9 cellular contexts compared by ENCODE assay signal in the genomic region with DNA sequence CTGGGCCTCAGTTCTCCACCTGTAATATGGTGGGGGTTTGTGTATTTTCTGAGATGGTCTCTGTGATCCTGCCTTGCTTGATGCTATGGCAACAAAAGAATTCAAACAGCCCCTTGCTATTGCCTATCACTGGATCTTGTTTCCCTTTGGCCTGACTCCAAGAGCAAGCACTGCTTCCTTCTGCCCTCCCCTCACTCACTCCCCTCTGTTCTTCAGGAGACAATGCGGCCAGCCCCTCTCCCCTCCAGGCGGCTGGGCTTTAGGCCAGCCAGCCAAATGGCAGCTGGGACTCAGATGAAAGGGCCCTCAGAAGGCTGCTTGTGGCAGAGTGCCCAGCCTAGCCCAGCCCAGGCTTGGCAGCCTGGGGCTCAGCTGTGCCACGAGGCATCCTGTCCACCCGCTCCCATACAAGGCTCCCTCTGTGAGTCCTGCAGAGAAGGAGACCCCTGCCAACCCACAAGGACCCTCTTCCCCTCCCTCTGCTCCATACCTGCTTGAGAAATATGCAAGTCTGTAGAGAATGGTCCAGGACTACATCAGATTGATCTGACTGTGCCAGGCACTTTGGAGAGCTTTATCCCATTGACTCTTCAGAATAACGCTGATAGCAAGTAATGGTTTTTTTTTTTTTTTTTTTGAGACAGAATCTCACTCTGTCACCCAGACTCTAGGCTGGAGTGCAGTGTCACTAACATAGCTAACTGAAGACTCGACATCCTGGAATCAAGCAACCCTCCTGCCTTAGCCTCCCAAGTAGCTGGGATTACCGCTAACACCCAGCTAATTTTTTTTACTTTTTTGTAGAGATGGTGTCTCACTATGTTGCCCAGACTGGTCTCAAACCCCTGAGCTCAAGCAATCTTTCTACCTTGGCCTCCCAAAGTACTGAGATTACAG. TPM values are rescaled to one million over a fixed set of nuclear protein-coding genes. Genes with fewer than 3 reads are reported as not detected.
DNase-seq lines count a peak whose midpoint lies in the region; ATAC-seq, FAIRE-seq and TF ChIP-seq lines count a peak whose summit lies in the region.
"Had no signal": no experiment of that assay in that cellular context is flagged by ENCODE, and none has a peak within 500 bp of the region (broad histone marks: within the 10 kb centered on the region; RNA-seq: fewer than 3 reads in every experiment).

No MANE protein-coding gene starts in this region.

- no peak for TF ChIP-seq CTCF in body of pancreas (IDR thresholded peaks at IDR 0.05)
- TF ChIP-seq CTCF in HepG2 (CRISPR knock-in tag; IDR thresholded peaks at IDR 0.05): no peak
- TF ChIP-seq CTCF in CD8-positive, alpha-beta T cell (IDR thresholded peaks at IDR 0.05): no peak

- DNase-seq in CMK (ENCODE audit: low read depth) (peak; percentile 30), NCI-H2081 (lab: John Stamatoyannopoulos, UW) (peak; percentile 99), body of pancreas (peak; percentile 84 to 91 (median 88)), HepG2 (ENCODE audit: low spot score) (peak; percentile 55)
- no peak for DNase-seq in CD8-positive, alpha-beta T cell
- no peak for DNase-seq in stimulated activated CD4-positive, alpha-beta T cell treated with anti-CD3 and anti-CD28 coated beads, Interleukin-2, amount 100 ng/mL, for 48 hours

- H3K4me3 Mint-ChIP-seq in CD8-positive, alpha-beta T cell: no peak overlapping the region

- H3K9me3 ChIP-seq in body of pancreas: no peaks in the 10 kb centered on the region
- no peaks in the 10 kb centered on the region for H3K9me3 ChIP-seq in HepG2 (ENCODE audit: low read length)
- no peaks in the 10 kb centered on the region for H3K9me3 ChIP-seq in CD8-positive, alpha-beta T cell (ENCODE audit: low read length)

- peak overlapping the region; percentile 3 to 76 (median 59) for H3K27ac ChIP-seq in body of pancreas
- no peak overlapping the region for H3K27ac ChIP-seq in HepG2 (ENCODE audit: extremely low read length, insufficient read depth, low read length)
- no peak overlapping the region for H3K27ac ChIP-seq in CD8-positive, alpha-beta T cell (ENCODE audit: low read depth, low read length)

- H3K27me3 ChIP-seq in body of pancreas (no peaks in the 10 kb centered on the region), HepG2 (ENCODE audit: control insufficient read depth in 1 of 2, insufficient read depth in 2 of 2, low read length in 2 of 2) (no peaks in the 10 kb centered on the region)
- H3K27me3 ChIP-seq in CD8-positive, alpha-beta T cell (ENCODE audit: insufficient read depth, low read length): no peaks in the 10 kb centered on the region

- in situ Hi-C loops in HepG2 (cut with HindIII; ENCODE audit: extremely low pct_ligation_motif_present, low pct_unique_long_range_greater_than_20kb): no loop called here

- no peaks in the 10 kb centered on the region for H3K79me2 ChIP-seq in HepG2 (ENCODE audit: insufficient read depth, low read length)

- H3K36me3 ChIP-seq in body of pancreas (replicated peaks in 1 of 2; ENCODE audit: insufficient read depth in 1 of 2, low read depth in 2 of 2) (no peaks in the 10 kb centered on the region), HepG2 (replicated peaks in 1 of 2; ENCODE audit: control insufficient read depth in 1 of 2, insufficient read depth in 2 of 2, low read length in 2 of 2) (no peaks in the 10 kb centered on the region)
- no peaks in the 10 kb centered on the region for H3K36me3 ChIP-seq in CD8-positive, alpha-beta T cell (ENCODE audit: insufficient read depth, low read length)

- H3K4me1 ChIP-seq in body of pancreas (peaks cover 46% of the 10 kb centered on the region), HepG2 (ENCODE audit: insufficient read depth, low read length) (peaks cover 75% of the 10 kb centered on the region)
- no peaks in the 10 kb centered on the region for H3K4me1 ChIP-seq in CD8-positive, alpha-beta T cell (ENCODE audit: insufficient read depth, low read length)

- TF ChIP-seq EP300 in HepG2 (IDR thresholded peaks at IDR 0.05; ENCODE audit: low read depth in 2 of 2, low read length in 2 of 2) (no peak), HepG2 (CRISPR knock-in tag; IDR thresholded peaks at IDR 0.05; ENCODE audit: borderline replicate concordance) (no peak)

- no peaks in the 10 kb centered on the region for H3K27me3 Mint-ChIP-seq in CD8-positive, alpha-beta T cell (ENCODE audit: low read depth)

- H3K9me3 Mint-ChIP-seq in CD8-positive, alpha-beta T cell: no peaks in the 10 kb centered on the region

- H3K4me2 ChIP-seq in HepG2 (ENCODE audit: low read depth, low read length): peak overlapping the region; percentile 74

- no peaks in the 10 kb centered on the region for H4K20me1 ChIP-seq in HepG2 (ENCODE audit: insufficient read depth, low read length)

- WGBS in body of pancreas, 2 donors: 18 to 27% methylated on average over 4 to 7 of the region's 7 CpGs
- WGBS in HepG2 (ENCODE audit: low lambda C conversion rate): 29% methylated on average over 6 of the region's 7 CpGs

- POLR2A ChIA-PET in HepG2 (lab: Yijun Ruan, JAX): interaction anchor here (0.7 to 1.4 kb wide), 3 partner anchors 21 to 36 kb away, joined by 3 to 6 read pairs (median 3); a partner anchor contains a TSS
- POLR2A ChIA-PET in CD8-positive, alpha-beta T cell (lab: Charles Lee): no interaction called here

- CTCF ChIA-PET in HepG2 (lab: Yijun Ruan, JAX; ENCODE audit: low intra/inter-chr PET ratio, low total read pairs): no interaction called here
- CTCF ChIA-PET in CD8-positive, alpha-beta T cell (lab: Charles Lee): interaction anchor here (0.7 to 0.8 kb wide), 3 partner anchors 15 to 1711 kb away, joined by 3 to 4 read pairs (median 3); no protein-coding TSS in a partner anchor

- ATAC-seq in body of pancreas (peak; percentile 95), HepG2 (peak; percentile 36), GM18517 (IDR thresholded peaks at IDR 0.05; ENCODE audit: unreplicated experiment) (no peak), HG03460 (IDR thresholded peaks at IDR 0.05; ENCODE audit: unreplicated experiment) (no peak)
- ATAC-seq in CD8-positive, alpha-beta T cell: no peak

- H3K36me3 Mint-ChIP-seq in CD8-positive, alpha-beta T cell: no peaks in the 10 kb centered on the region

- intact Hi-C loops in body of pancreas (cut with DNase I): no loop called here
- intact Hi-C loops in HepG2 (cut with micrococcal nuclease; ENCODE audit: unreplicated experiment): no loop called here
- intact Hi-C loops in CD8-positive, alpha-beta T cell (cut with DNase I, micrococcal nuclease): no loop called here

- TF ChIP-seq POLR2A in body of pancreas (IDR thresholded peaks at IDR 0.05) (no peak), HepG2 (IDR thresholded peaks at IDR 0.05; ENCODE audit: insufficient read depth in 1 of 2, low read depth in 2 of 2, low read length in 2 of 2) (no peak)

- H3K9ac ChIP-seq in HepG2 (ENCODE audit: insufficient read depth, low read depth, low read length): peak overlapping the region; percentile 41

- TF ChIP-seq RAD21 in HepG2 (CRISPR knock-in tag; IDR thresholded peaks at IDR 0.05): no peak

- no peak for FAIRE-seq in HepG2 (lab: Jason Lieb, UNC)
- FAIRE-seq: G401.6 had no signal

- BruUV-seq in HepG2 (replicated peaks; lab: Mats Ljungman, UMichigan): no TSS peak

- peak overlapping the region; percentile 28 for H2AFZ ChIP-seq in HepG2 (ENCODE audit: low read length)

- no peaks in the 10 kb centered on the region for H3K4me1 Mint-ChIP-seq in CD8-positive, alpha-beta T cell (ENCODE audit: low read depth)

- no peak overlapping the region for H3K27ac Mint-ChIP-seq in CD8-positive, alpha-beta T cell

- H3K4me3 ChIP-seq in body of pancreas (no peak overlapping the region), HepG2 (replicated peaks in 1 of 3; ENCODE audit: insufficient read depth in 1 of 3, low read depth in 2 of 3, low read length in 3 of 3) (peak overlapping the region in 2 of 3 experiments; percentile 28 to 50; a peak in 3 of 6 replicates)
- no peak overlapping the region for H3K4me3 ChIP-seq in CD8-positive, alpha-beta T cell (ENCODE audit: low read depth, low read length)

RNA-seq across cellular contexts. Expression of a gene that starts 7.6 kb away (rescaled TPM):
- total RNA-seq in body of pancreas: 10 to 100 TPM in 1 of 2 donors, 1 to 10 TPM in 1; 7.6 to 12.2 TPM
- 10.3 and 15.3 TPM in 2 replicates for total RNA-seq in HepG2 (2016; rRNA removed; fragmentation: Illumina TruSeq; extraction: Trizol)
- total RNA-seq in HepG2 (2016; cell fraction: cytosol; rRNA removed; fragmentation: Illumina TruSeq; extraction: Trizol; ENCODE audit: low read depth): 2.4 and 3.4 TPM in 2 replicates
- total RNA-seq in HepG2 (2016; cell fraction: insoluble cytoplasmic fraction; rRNA removed; fragmentation: Illumina TruSeq; extraction: Trizol): 9.9 and 15.5 TPM in 2 replicates
- 5.3 TPM in 2 replicates for total RNA-seq in HepG2 (2016; cell fraction: membrane; rRNA removed; fragmentation: Illumina TruSeq; extraction: Trizol)
- total RNA-seq in HepG2 (2016; cell fraction: nucleus; rRNA removed; fragmentation: Illumina TruSeq; extraction: Trizol): 4.4 and 4.9 TPM in 2 replicates
- 12.6 and 15.6 TPM in 2 replicates for polyA plus RNA-seq in HepG2 (2011; rRNA removed)
- polyA plus RNA-seq in HepG2 (2011; cell fraction: cytosol; rRNA removed): 13.0 and 14.4 TPM in 2 replicates
- 3.1 and 4.4 TPM in 2 replicates for polyA plus RNA-seq in HepG2 (2011; cell fraction: nucleus; rRNA removed)
- 11.1 and 12.1 TPM in 2 replicates for polyA plus RNA-seq in HepG2 (2012)
- 2.7 and 2.8 TPM in 2 replicates for polyA plus RNA-seq in HepG2 (2016; cell fraction: cytosol; fragmentation: Illumina TruSeq; extraction: Trizol; ENCODE audit: low read depth)
- polyA plus RNA-seq in HepG2 (2016; cell fraction: insoluble cytoplasmic fraction; fragmentation: Illumina TruSeq; extraction: Trizol; ENCODE audit: low read depth): 25.7 and 26.4 TPM in 2 replicates
- polyA plus RNA-seq in HepG2 (2016; cell fraction: membrane; fragmentation: Illumina TruSeq; extraction: Trizol; ENCODE audit: low read depth): 5.3 and 5.6 TPM in 2 replicates
- 6.9 and 9.0 TPM in 2 replicates for polyA plus RNA-seq in HepG2 (2016; cell fraction: nucleus; fragmentation: Illumina TruSeq; extraction: Trizol; ENCODE audit: insufficient read depth, low read depth)
- 0.12 and 17.7 TPM in 2 replicates for polyA minus RNA-seq in HepG2 (2011; rRNA and poly(A)+ RNA removed; ENCODE audit: low replicate concordance)
- polyA minus RNA-seq in HepG2 (2011; cell fraction: cytosol; rRNA and poly(A)+ RNA removed): 7.1 and 7.4 TPM in 2 replicates
- 2.3 and 5.1 TPM in 2 replicates for polyA minus RNA-seq in HepG2 (2011; cell fraction: nucleus; rRNA and poly(A)+ RNA removed)
- under 1 TPM in 1 of 2 experiments, not detected in 1; 0.19 TPM for total RNA-seq in CD8-positive, alpha-beta T cell

RNA-seq across cellular contexts. Expression of a gene that starts 33.0 kb away (rescaled TPM):
- total RNA-seq in body of pancreas: 1 to 10 TPM in 1 of 2 donors, not detected in 1; 6.6 TPM
- 0.13 TPM in 1 of 2 replicates, not detected in the other for total RNA-seq in HepG2 (2016; rRNA removed; fragmentation: Illumina TruSeq; extraction: Trizol)
- not detected in 2 replicates for total RNA-seq in HepG2 (2016; cell fraction: cytosol; rRNA removed; fragmentation: Illumina TruSeq; extraction: Trizol; ENCODE audit: low read depth)
- total RNA-seq in HepG2 (2016; cell fraction: insoluble cytoplasmic fraction; rRNA removed; fragmentation: Illumina TruSeq; extraction: Trizol): not detected in 2 replicates
- total RNA-seq in HepG2 (2016; cell fraction: membrane; rRNA removed; fragmentation: Illumina TruSeq; extraction: Trizol): not detected in 2 replicates
- total RNA-seq in HepG2 (2016; cell fraction: nucleus; rRNA removed; fragmentation: Illumina TruSeq; extraction: Trizol): 0.34 TPM in 1 of 2 replicates, not detected in the other
- polyA plus RNA-seq in HepG2 (2011; rRNA removed): 0.48 and 0.58 TPM in 2 replicates
- polyA plus RNA-seq in HepG2 (2011; cell fraction: cytosol; rRNA removed): 0.35 and 0.43 TPM in 2 replicates
- polyA plus RNA-seq in HepG2 (2011; cell fraction: nucleus; rRNA removed): 0.61 and 0.71 TPM in 2 replicates
- 0.13 and 0.20 TPM in 2 replicates for polyA plus RNA-seq in HepG2 (2012)
- not detected in 2 replicates for polyA plus RNA-seq in HepG2 (2016; cell fraction: cytosol; fragmentation: Illumina TruSeq; extraction: Trizol; ENCODE audit: low read depth)
- not detected in 2 replicates for polyA plus RNA-seq in HepG2 (2016; cell fraction: insoluble cytoplasmic fraction; fragmentation: Illumina TruSeq; extraction: Trizol; ENCODE audit: low read depth)
- not detected in 2 replicates for polyA plus RNA-seq in HepG2 (2016; cell fraction: membrane; fragmentation: Illumina TruSeq; extraction: Trizol; ENCODE audit: low read depth)
- polyA plus RNA-seq in HepG2 (2016; cell fraction: nucleus; fragmentation: Illumina TruSeq; extraction: Trizol; ENCODE audit: insufficient read depth, low read depth): 0.41 TPM in 1 of 2 replicates, not detected in the other
- 0.86 TPM in 1 of 2 replicates, not detected in the other for polyA minus RNA-seq in HepG2 (2011; rRNA and poly(A)+ RNA removed; ENCODE audit: low replicate concordance)
- polyA minus RNA-seq in HepG2 (2011; cell fraction: cytosol; rRNA and poly(A)+ RNA removed): not detected in 2 replicates
- 0.64 TPM in 1 of 2 replicates, not detected in the other for polyA minus RNA-seq in HepG2 (2011; cell fraction: nucleus; rRNA and poly(A)+ RNA removed)
- not detected for total RNA-seq in CD8-positive, alpha-beta T cell

RNA-seq across cellular contexts. Expression of a gene that starts 36.2 kb away (rescaled TPM):
- total RNA-seq in body of pancreas: 10 to 100 TPM; 22.7 to 30.9 TPM
- 29.6 and 37.3 TPM in 2 replicates for total RNA-seq in HepG2 (2016; rRNA removed; fragmentation: Illumina TruSeq; extraction: Trizol)
- 12.4 and 14.5 TPM in 2 replicates for total RNA-seq in HepG2 (2016; cell fraction: cytosol; rRNA removed; fragmentation: Illumina TruSeq; extraction: Trizol; ENCODE audit: low read depth)
- 28.8 and 36.9 TPM in 2 replicates for total RNA-seq in HepG2 (2016; cell fraction: insoluble cytoplasmic fraction; rRNA removed; fragmentation: Illumina TruSeq; extraction: Trizol)
- total RNA-seq in HepG2 (2016; cell fraction: membrane; rRNA removed; fragmentation: Illumina TruSeq; extraction: Trizol): 13.1 and 13.5 TPM in 2 replicates
- total RNA-seq in HepG2 (2016; cell fraction: nucleus; rRNA removed; fragmentation: Illumina TruSeq; extraction: Trizol): 65.1 and 74.2 TPM in 2 replicates
- 44.8 and 59.2 TPM in 2 replicates for polyA plus RNA-seq in HepG2 (2011; rRNA removed)
- 16.4 and 18.0 TPM in 2 replicates for polyA plus RNA-seq in HepG2 (2011; cell fraction: cytosol; rRNA removed)
- 207 and 223 TPM in 2 replicates for polyA plus RNA-seq in HepG2 (2011; cell fraction: nucleus; rRNA removed)
- polyA plus RNA-seq in HepG2 (2012): 30.9 and 34.6 TPM in 2 replicates
- 3.4 and 4.4 TPM in 2 replicates for polyA plus RNA-seq in HepG2 (2016; cell fraction: cytosol; fragmentation: Illumina TruSeq; extraction: Trizol; ENCODE audit: low read depth)
- 22.6 and 23.3 TPM in 2 replicates for polyA plus RNA-seq in HepG2 (2016; cell fraction: insoluble cytoplasmic fraction; fragmentation: Illumina TruSeq; extraction: Trizol; ENCODE audit: low read depth)
- 6.8 and 9.1 TPM in 2 replicates for polyA plus RNA-seq in HepG2 (2016; cell fraction: membrane; fragmentation: Illumina TruSeq; extraction: Trizol; ENCODE audit: low read depth)
- 89.0 and 91.6 TPM in 2 replicates for polyA plus RNA-seq in HepG2 (2016; cell fraction: nucleus; fragmentation: Illumina TruSeq; extraction: Trizol; ENCODE audit: insufficient read depth, low read depth)
- polyA minus RNA-seq in HepG2 (2011; rRNA and poly(A)+ RNA removed; ENCODE audit: low replicate concordance): 45.8 and 61.7 TPM in 2 replicates
- polyA minus RNA-seq in HepG2 (2011; cell fraction: cytosol; rRNA and poly(A)+ RNA removed): 11.3 and 15.3 TPM in 2 replicates
- polyA minus RNA-seq in HepG2 (2011; cell fraction: nucleus; rRNA and poly(A)+ RNA removed): 176 and 212 TPM in 2 replicates
- total RNA-seq in CD8-positive, alpha-beta T cell: 10 to 100 TPM; 39.4 to 49.0 TPM

RNA-seq across cellular contexts. Expression of a gene that starts 49.0 kb away (rescaled TPM):
- 10 to 100 TPM; 53.7 to 62.0 TPM for total RNA-seq in body of pancreas
- total RNA-seq in HepG2 (2016; rRNA removed; fragmentation: Illumina TruSeq; extraction: Trizol): 312 and 363 TPM in 2 replicates
- total RNA-seq in HepG2 (2016; cell fraction: cytosol; rRNA removed; fragmentation: Illumina TruSeq; extraction: Trizol; ENCODE audit: low read depth): 93.1 and 138 TPM in 2 replicates
- total RNA-seq in HepG2 (2016; cell fraction: insoluble cytoplasmic fraction; rRNA removed; fragmentation: Illumina TruSeq; extraction: Trizol): 330 and 377 TPM in 2 replicates
- total RNA-seq in HepG2 (2016; cell fraction: membrane; rRNA removed; fragmentation: Illumina TruSeq; extraction: Trizol): 90.9 and 140 TPM in 2 replicates
- 278 and 315 TPM in 2 replicates for total RNA-seq in HepG2 (2016; cell fraction: nucleus; rRNA removed; fragmentation: Illumina TruSeq; extraction: Trizol)
- polyA plus RNA-seq in HepG2 (2011; rRNA removed): 220 and 256 TPM in 2 replicates
- polyA plus RNA-seq in HepG2 (2011; cell fraction: cytosol; rRNA removed): 307 and 524 TPM in 2 replicates
- polyA plus RNA-seq in HepG2 (2011; cell fraction: nucleus; rRNA removed): 91.7 and 102 TPM in 2 replicates
- polyA plus RNA-seq in HepG2 (2012): 411 and 581 TPM in 2 replicates
- 163 and 221 TPM in 2 replicates for polyA plus RNA-seq in HepG2 (2016; cell fraction: cytosol; fragmentation: Illumina TruSeq; extraction: Trizol; ENCODE audit: low read depth)
- 491 and 517 TPM in 2 replicates for polyA plus RNA-seq in HepG2 (2016; cell fraction: insoluble cytoplasmic fraction; fragmentation: Illumina TruSeq; extraction: Trizol; ENCODE audit: low read depth)
- polyA plus RNA-seq in HepG2 (2016; cell fraction: membrane; fragmentation: Illumina TruSeq; extraction: Trizol; ENCODE audit: low read depth): 170 and 204 TPM in 2 replicates
- polyA plus RNA-seq in HepG2 (2016; cell fraction: nucleus; fragmentation: Illumina TruSeq; extraction: Trizol; ENCODE audit: insufficient read depth, low read depth): 572 and 587 TPM in 2 replicates
- polyA minus RNA-seq in HepG2 (2011; rRNA and poly(A)+ RNA removed; ENCODE audit: low replicate concordance): 103 and 165 TPM in 2 replicates
- polyA minus RNA-seq in HepG2 (2011; cell fraction: cytosol; rRNA and poly(A)+ RNA removed): 108 and 131 TPM in 2 replicates
- polyA minus RNA-seq in HepG2 (2011; cell fraction: nucleus; rRNA and poly(A)+ RNA removed): 63.0 and 77.8 TPM in 2 replicates
- 10 to 100 TPM; 72.2 to 76.3 TPM for total RNA-seq in CD8-positive, alpha-beta T cell

Comparison
In these comparisons a context has a peak if more than half of its experiments do, and no peak if none do; other contexts are left out.
1. DNase-seq: peak in CMK (single experiment), NCI-H2081 (2 of 2), body of pancreas (4 of 4) and HepG2 (single experiment); none in CD8-positive, alpha-beta T cell (0 of 7) and stimulated activated CD4-positive, alpha-beta T cell treated with anti-CD3 and anti-CD28 coated beads, Interleukin-2, amount 100 ng/mL, for 48 hours (0 of 2).
2. ATAC-seq: peak in body of pancreas (single experiment) and HepG2 (single experiment); none in CD8-positive, alpha-beta T cell (single experiment), GM18517 (single experiment) and HG03460 (single experiment).
3. H3K27ac ChIP-seq: peak in body of pancreas (4 of 4); none in HepG2 (single experiment) and CD8-positive, alpha-beta T cell (single experiment).
4. H3K4me3 ChIP-seq: peak in HepG2 (2 of 3); none in body of pancreas (0 of 2) and CD8-positive, alpha-beta T cell (single experiment).